ENCODE assay signal across 12 cellular contexts in genomic region chr13:77207943-77208342, GRCh38.
A peak's percentile ranks its signal among the peaks of the same experiment; 100 is the strongest.
DNase-seq lines count a peak whose midpoint lies in the region; ATAC-seq, FAIRE-seq and TF ChIP-seq lines count a peak whose summit lies in the region.
"Had no signal": no experiment of that assay in that cellular context is flagged by ENCODE, and none has a peak within 500 bp of the region (broad histone marks: within the 10 kb centered on the region; RNA-seq: fewer than 3 reads in every experiment).

No MANE protein-coding gene starts in this region.

- H3K27me3 Mint-ChIP-seq in activated T-helper 2 cell treated with anti-CD3 and anti-CD28 coated beads, Interferon-gamma antibody, Interleukin-2, Interleukin-4, amounts not matched to agents 10 μg/mL and 5 μg/mL and 100 μg/mL, durations not matched to agents 14 hours and 24 hours and 36 hours (ENCODE audit: low read depth): no peaks in the 10 kb centered on the region

- H3K27me3 ChIP-seq in ACC112 (ENCODE audit: insufficient read depth, low read length) (no peaks in the 10 kb centered on the region), foreskin keratinocyte (no peaks in the 10 kb centered on the region), spleen (replicated peaks in 1 of 7) (no peaks in the 10 kb centered on the region)
- H3K27me3 ChIP-seq: suprapubic skin had no signal

- FAIRE-seq in GM19239 (lab: Jason Lieb, UNC): peak; percentile 44

- no peak overlapping the region for H3K4me3 Mint-ChIP-seq in activated T-helper 2 cell treated with anti-CD3 and anti-CD28 coated beads, Interferon-gamma antibody, Interleukin-2, Interleukin-4, amounts not matched to agents 10 μg/mL and 5 μg/mL and 100 μg/mL, durations not matched to agents 14 hours and 24 hours and 36 hours (ENCODE audit: low read depth)

- no peak for TF ChIP-seq POLR2A in spleen (IDR thresholded peaks at IDR 0.05)
- TF ChIP-seq POLR2A in lower leg skin (IDR thresholded peaks at IDR 0.05): no peak

- no peak overlapping the region for H2AFZ ChIP-seq in ACC112 (ENCODE audit: low read length, unreplicated experiment)

- H3K4me3 ChIP-seq in ACC112 (ENCODE audit: low read depth, low read length) (no peak overlapping the region), spleen (no peak overlapping the region), lower leg skin (ENCODE audit: low read depth, poor library complexity, severe bottlenecking) (no peak overlapping the region)
- H3K4me3 ChIP-seq: suprapubic skin had no signal

- H3K27ac ChIP-seq in ACC112 (ENCODE audit: low read depth, low read length) (peak overlapping the region; percentile 64), foreskin keratinocyte (no peak overlapping the region), spleen (no peak overlapping the region)
- H3K27ac ChIP-seq: suprapubic skin had no signal

- ATAC-seq in foreskin keratinocyte (peak; percentile 72), GM19455 (IDR thresholded peaks at IDR 0.05; ENCODE audit: unreplicated experiment) (no peak), GM18511 (IDR thresholded peaks at IDR 0.05; ENCODE audit: unreplicated experiment) (no peak)

- DNase-seq in GM19239 (ENCODE audit: insufficient read length, low spot score): no peak
- DNase-seq in activated T-helper 2 cell treated with anti-CD3 and anti-CD28 coated beads, Interferon-gamma antibody, Interleukin-2, Interleukin-4, amounts not matched to agents 10 μg/mL and 5 μg/mL and 100 μg/mL, durations not matched to agents 14 hours and 24 hours and 36 hours (ENCODE audit: low spot score): no peak
- peak; percentile 78 to 82 for DNase-seq in foreskin keratinocyte
- DNase-seq in spleen: no peak
- DNase-seq in lower leg skin (ENCODE audit: low spot score in 2 of 2): no peak
- DNase-seq: erythroblast, midbrain, NCI-H2171 had no signal

- H3K36me3 Mint-ChIP-seq in activated T-helper 2 cell treated with anti-CD3 and anti-CD28 coated beads, Interferon-gamma antibody, Interleukin-2, Interleukin-4, amounts not matched to agents 10 μg/mL and 5 μg/mL and 100 μg/mL, durations not matched to agents 14 hours and 24 hours and 36 hours (ENCODE audit: low read depth): peaks cover 57% of the 10 kb centered on the region

- H3K9me3 Mint-ChIP-seq in activated T-helper 2 cell treated with anti-CD3 and anti-CD28 coated beads, Interferon-gamma antibody, Interleukin-2, Interleukin-4, amounts not matched to agents 10 μg/mL and 5 μg/mL and 100 μg/mL, durations not matched to agents 14 hours and 24 hours and 36 hours: peaks cover 9% of the 10 kb centered on the region

- peaks cover 7% of the 10 kb centered on the region for H3K36me3 ChIP-seq in ACC112 (ENCODE audit: insufficient read depth, low read length)
- H3K36me3 ChIP-seq in spleen: peaks cover 0 to 89% (median 65%) of the 10 kb centered on the region in 6 donors

- no peak for TF ChIP-seq CTCF in foreskin keratinocyte (conservative IDR thresholded peaks at IDR 0.05)
- TF ChIP-seq CTCF in spleen (IDR thresholded peaks at IDR 0.05 in 8 of 11, conservative IDR thresholded peaks at IDR 0.05 in 3 of 11): no peak
- TF ChIP-seq CTCF in lower leg skin (IDR thresholded peaks at IDR 0.05): no peak

- WGBS in spleen, 5 donors: 78 to 96% (median 89%) methylated on average over 1 of the region's 1 CpG
- WGBS in lower leg skin, 2 donors: 80 to 83% methylated on average over 1 of the region's 1 CpG

- H3K4me1 Mint-ChIP-seq in activated T-helper 2 cell treated with anti-CD3 and anti-CD28 coated beads, Interferon-gamma antibody, Interleukin-2, Interleukin-4, amounts not matched to agents 10 μg/mL and 5 μg/mL and 100 μg/mL, durations not matched to agents 14 hours and 24 hours and 36 hours (ENCODE audit: low read depth): peaks cover 16% of the 10 kb centered on the region

- intact Hi-C loops in activated T-helper 2 cell treated with anti-CD3 and anti-CD28 coated beads, Interferon-gamma antibody, Interleukin-2, Interleukin-4, amounts not matched to agents 10 μg/mL and 5 μg/mL and 100 μg/mL, durations not matched to agents 14 hours and 24 hours and 36 hours (cut with micrococcal nuclease): no loop called here
- intact Hi-C loops in spleen (cut with DNase I; ENCODE audit: low total_unique reads) (no loop called here), lower leg skin (cut with DNase I; ENCODE audit: low total_unique reads) (no loop called here)

- peaks cover 6% of the 10 kb centered on the region for H3K4me1 ChIP-seq in ACC112 (ENCODE audit: control insufficient read depth, insufficient read depth, low read length, unreplicated experiment)
- peaks cover 17% of the 10 kb centered on the region for H3K4me1 ChIP-seq in foreskin keratinocyte
- H3K4me1 ChIP-seq in spleen: peaks cover 0 to 5% (median 0%) of the 10 kb centered on the region in 6 donors
- H3K4me1 ChIP-seq: suprapubic skin had no signal

- H3K79me2 ChIP-seq in ACC112 (ENCODE audit: control insufficient read depth, insufficient read depth, low read length, unreplicated experiment): no peaks in the 10 kb centered on the region

- H3K27ac Mint-ChIP-seq in activated T-helper 2 cell treated with anti-CD3 and anti-CD28 coated beads, Interferon-gamma antibody, Interleukin-2, Interleukin-4, amounts not matched to agents 10 μg/mL and 5 μg/mL and 100 μg/mL, durations not matched to agents 14 hours and 24 hours and 36 hours: peak overlapping the region; percentile 33

- H3K9me3 ChIP-seq in spleen: no peaks in the 10 kb centered on the region
- H3K9me3 ChIP-seq: suprapubic skin had no signal

Comparison
In these comparisons a context has a peak if more than half of its experiments do, and no peak if none do; other contexts are left out.
1. DNase-seq: peak in foreskin keratinocyte (2 of 2); none in GM19239 (single experiment), activated T-helper 2 cell treated with anti-CD3 and anti-CD28 coated beads, Interferon-gamma antibody, Interleukin-2, Interleukin-4, amounts not matched to agents 10 μg/mL and 5 μg/mL and 100 μg/mL, durations not matched to agents 14 hours and 24 hours and 36 hours (single experiment), spleen (single experiment) and lower leg skin (0 of 2).